Comparison of ENCODE assay signal across 1 cellular context in the genomic region with DNA sequence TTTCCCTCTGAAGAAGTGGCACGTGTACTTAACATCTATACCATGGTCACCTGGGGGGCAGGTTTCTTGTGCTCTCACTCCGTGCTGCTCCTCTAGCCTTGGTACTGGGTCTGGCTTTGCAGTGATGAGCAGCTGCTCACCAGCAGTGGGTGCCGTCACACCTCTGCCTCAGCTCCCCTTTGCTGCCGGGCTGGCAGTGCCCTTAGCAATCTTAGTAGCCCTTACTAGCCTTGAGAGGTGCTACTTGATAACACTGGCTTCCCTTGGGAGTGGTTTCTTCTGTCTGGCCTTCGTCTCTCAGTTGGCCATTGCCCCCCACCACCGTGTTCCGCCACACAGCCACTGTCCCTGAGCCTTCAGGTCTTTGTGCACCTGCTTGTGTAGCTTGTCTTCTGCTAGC.
TF ChIP-seq lines count a peak whose summit lies in the region.

No MANE protein-coding gene starts in this region.

TF ChIP-seq in HepG2, 621 proteins besides CTCF, POLR2A, EP300 and RAD21:
- TF ChIP-seq U2AF2 (IDR thresholded peaks at IDR 0.05; ENCODE audit: low read depth, low read length) (no peak), RBM22 (optimal IDR thresholded peaks at IDR 0.05; ENCODE audit: low read length) (peak; percentile 43)
- TF ChIP-seq, protein P1, sequence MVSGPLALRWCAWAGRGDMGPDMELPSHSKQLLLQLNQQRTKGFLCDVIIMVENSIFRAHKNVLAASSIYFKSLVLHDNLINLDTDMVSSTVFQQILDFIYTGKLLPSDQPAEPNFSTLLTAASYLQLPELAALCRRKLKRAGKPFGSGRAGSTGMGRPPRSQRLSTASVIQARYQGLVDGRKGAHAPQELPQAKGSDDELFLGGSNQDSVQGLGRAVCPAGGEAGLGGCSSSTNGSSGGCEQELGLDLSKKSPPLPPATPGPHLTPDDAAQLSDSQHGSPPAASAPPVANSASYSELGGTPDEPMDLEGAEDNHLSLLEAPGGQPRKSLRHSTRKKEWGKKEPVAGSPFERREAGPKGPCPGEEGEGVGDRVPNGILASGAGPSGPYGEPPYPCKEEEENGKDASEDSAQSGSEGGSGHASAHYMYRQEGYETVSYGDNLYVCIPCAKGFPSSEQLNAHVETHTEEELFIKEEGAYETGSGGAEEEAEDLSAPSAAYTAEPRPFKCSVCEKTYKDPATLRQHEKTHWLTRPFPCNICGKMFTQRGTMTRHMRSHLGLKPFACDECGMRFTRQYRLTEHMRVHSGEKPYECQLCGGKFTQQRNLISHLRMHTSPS (CRISPR knock-in tag; IDR thresholded peaks at IDR 0.05; ENCODE audit: low read depth), result no peak
